Comparison of ENCODE assay signal across 29 cellular contexts in genomic region chr13:90502143-90502542, GRCh38.
"Had no signal": no experiment of that assay in that cellular context is flagged by ENCODE, and none has a peak within 500 bp of the region (broad histone marks: within the 10 kb centered on the region; RNA-seq: fewer than 3 reads in every experiment).

No MANE protein-coding gene starts in this region.

- H3K27me3 Mint-ChIP-seq: activated CD4-positive, alpha-beta T cell treated with anti-CD3 and anti-CD28 coated beads, Interleukin-2, amount 10 ng/mL, durations not matched to agents 24 days and 14 days; activated CD8-positive, alpha-beta T cell treated with anti-CD3 and anti-CD28 coated beads for 36 hours; activated naive CD4-positive, alpha-beta T cell treated with anti-CD3 and anti-CD28 coated beads, Interleukin-2, amount 10 ng/mL, durations not matched to agents 7 days and 5 days; activated naive CD8-positive, alpha-beta T cell treated with anti-CD3 and anti-CD28 coated beads, Interleukin-2, amount 50 U/mL, for 24 hours had no signal

- ATAC-seq: activated CD8-positive, alpha-beta T cell treated with anti-CD3 and anti-CD28 coated beads for 36 hours; activated naive CD8-positive, alpha-beta T cell treated with anti-CD3 and anti-CD28 coated beads, Interleukin-2, amount 50 U/mL, for 24 hours; activated T-cell treated with anti-CD3 and anti-CD28 coated beads, Interleukin-2, amount 50 U/mL, for 4 hours; esophagus mucosa; gastroesophageal sphincter had no signal

- H3K27me3 ChIP-seq: brain microvascular endothelial cell, gastroesophageal sphincter, tibial nerve, uterus had no signal

- H3K9me3 ChIP-seq: gastroesophageal sphincter, tibial nerve, uterus had no signal

- H3K27ac ChIP-seq: brain microvascular endothelial cell, gastroesophageal sphincter, tibial nerve, uterus had no signal

- H3K9me3 Mint-ChIP-seq: activated CD4-positive, alpha-beta T cell treated with anti-CD3 and anti-CD28 coated beads, Interleukin-2, amount 10 ng/mL, durations not matched to agents 24 days and 14 days; nephron progenitor cell had no signal

- H3K36me3 ChIP-seq: brain microvascular endothelial cell, gastroesophageal sphincter, tibial nerve, uterus had no signal

- H3K4me3 Mint-ChIP-seq: activated CD4-positive, alpha-beta T cell treated with anti-CD3 and anti-CD28 coated beads, Interleukin-2, amount 10 ng/mL, durations not matched to agents 24 days and 14 days; activated CD8-positive, alpha-beta T cell treated with anti-CD3 and anti-CD28 coated beads for 36 hours; activated naive CD4-positive, alpha-beta T cell treated with anti-CD3 and anti-CD28 coated beads, Interleukin-2, amount 10 ng/mL, durations not matched to agents 7 days and 5 days; activated naive CD8-positive, alpha-beta T cell treated with anti-CD3 and anti-CD28 coated beads, Interleukin-2, amount 50 U/mL, for 24 hours; activated T-cell treated with anti-CD3 and anti-CD28 coated beads, Interleukin-2, amount 50 U/mL, for 4 hours; nephron progenitor cell had no signal

- H3K4me3 ChIP-seq: gastroesophageal sphincter, lung, tibial nerve, uterus had no signal

- H3K4me1 Mint-ChIP-seq: activated CD4-positive, alpha-beta T cell treated with anti-CD3 and anti-CD28 coated beads, Interleukin-2, amount 10 ng/mL, durations not matched to agents 24 days and 14 days; activated naive CD4-positive, alpha-beta T cell treated with anti-CD3 and anti-CD28 coated beads, Interleukin-2, amount 10 ng/mL, durations not matched to agents 7 days and 5 days; activated naive CD8-positive, alpha-beta T cell treated with anti-CD3 and anti-CD28 coated beads, Interleukin-2, amount 50 U/mL, for 24 hours; nephron progenitor cell had no signal

- DNase-seq: activated CD4-positive, alpha-beta T cell treated with anti-CD3 and anti-CD28 coated beads, Interleukin-2, amount 10 ng/mL, durations not matched to agents 24 days and 14 days; activated CD4-positive, CD25-positive, alpha-beta regulatory T cell; activated CD8-positive, alpha-beta memory T cell treated with anti-CD3 and anti-CD28 coated beads, Interleukin-2, amount 50 U/mL, for 4 hours; activated CD8-positive, alpha-beta T cell treated with anti-CD3 and anti-CD28 coated beads for 36 hours; activated effector memory CD4-positive, alpha-beta T cell treated with Interleukin-2 at 50 U/mL for 16 hours; activated naive CD4-positive, alpha-beta T cell treated with anti-CD3 and anti-CD28 coated beads, Interleukin-2, amount 10 ng/mL, durations not matched to agents 7 days and 5 days; activated naive CD8-positive, alpha-beta T cell treated with anti-CD3 and anti-CD28 coated beads, Interleukin-2, amount 50 U/mL, for 24 hours; activated T-cell treated with anti-CD3 and anti-CD28 coated beads, Interleukin-2, amount 50 U/mL, for 4 hours; brain microvascular endothelial cell; cerebellar nuclear complex; cortex of kidney; effector CD8-positive, alpha-beta T cell; hippocampal formation; left colon; midbrain; nephron progenitor cell; nucleus accumbens; retina; stimulated activated CD4-positive, alpha-beta T cell treated with anti-CD3 and anti-CD28 coated beads, Interleukin-12 subunit alpha, Interleukin-12 subunit beta, amount 100 ng/mL, for 4 hours; stimulated activated CD4-positive, alpha-beta T cell treated with anti-CD3 and anti-CD28 coated beads, Interleukin-1b, Interleukin-23, amount 100 ng/mL, for 48 hours; stimulated activated CD8-positive, alpha-beta memory T cell treated with anti-CD3 and anti-CD28 coated beads, Interleukin-4, amount 100 ng/mL, for 48 hours; stimulated activated naive CD4-positive, alpha-beta T cell treated with Interleukin-2 at 50 U/mL for 16 hours; substantia nigra; T1000; uterus had no signal

- H3K36me3 Mint-ChIP-seq: activated naive CD4-positive, alpha-beta T cell treated with anti-CD3 and anti-CD28 coated beads, Interleukin-2, amount 10 ng/mL, durations not matched to agents 7 days and 5 days had no signal

- H3K4me1 ChIP-seq: gastroesophageal sphincter, tibial nerve, uterus had no signal

- H3K27ac Mint-ChIP-seq: activated CD4-positive, alpha-beta T cell treated with anti-CD3 and anti-CD28 coated beads, Interleukin-2, amount 10 ng/mL, durations not matched to agents 24 days and 14 days; activated CD8-positive, alpha-beta T cell treated with anti-CD3 and anti-CD28 coated beads for 36 hours; activated naive CD4-positive, alpha-beta T cell treated with anti-CD3 and anti-CD28 coated beads, Interleukin-2, amount 10 ng/mL, durations not matched to agents 7 days and 5 days; activated naive CD8-positive, alpha-beta T cell treated with anti-CD3 and anti-CD28 coated beads, Interleukin-2, amount 50 U/mL, for 24 hours; nephron progenitor cell had no signal
